17 cellular contexts compared by ENCODE assay signal in the genomic region with DNA sequence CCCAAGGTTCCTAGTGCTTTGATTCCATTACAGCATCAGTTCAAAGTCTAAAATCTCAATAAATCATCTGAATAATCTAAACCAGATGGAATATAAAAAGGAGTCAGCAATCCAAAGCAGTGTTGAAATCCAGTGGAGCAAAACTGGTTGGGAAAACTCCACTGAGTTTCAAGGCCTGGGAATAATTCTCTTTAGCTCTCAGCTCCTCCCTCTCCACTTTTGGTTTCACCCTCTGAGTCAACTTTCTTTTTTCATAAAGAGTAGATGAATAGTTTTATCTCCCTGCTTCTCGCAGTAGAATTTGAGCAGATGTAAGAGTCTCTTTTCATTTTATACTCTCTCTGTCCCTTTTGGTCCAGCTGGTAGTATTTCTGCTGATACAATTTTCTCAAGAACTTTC.
A peak's percentile ranks its signal among the peaks of the same experiment; 100 is the strongest.
DNase-seq lines count a peak whose midpoint lies in the region; ATAC-seq and TF ChIP-seq lines count a peak whose summit lies in the region.
"Had no signal": no experiment of that assay in that cellular context is flagged by ENCODE, and none has a peak within 500 bp of the region (broad histone marks: within the 10 kb centered on the region; RNA-seq: fewer than 3 reads in every experiment).

No MANE protein-coding gene starts in this region.

- POLR2A ChIA-PET in GM10248 (lab: Yijun Ruan, JAX): no interaction called here

- DNase-seq in GM10248 (ENCODE audit: extremely low spot score) (peak; percentile 26), osteoblast (ENCODE audit: insufficient read length, low spot score, missing footprints) (peak; percentile 49), LoVo (ENCODE audit: low spot score) (no peak), RKO (ENCODE audit: low spot score) (no peak)
- no peak for DNase-seq in activated CD4-positive, CD25-positive, alpha-beta regulatory T cell (lab: John Stamatoyannopoulos, UW)
- DNase-seq: DMS53, NCI-H1092, NCI-H187, NCI-H2171, NCI-H446 treated with DMSO at 0.1 percent for 48 hours, NCI-H748 treated with DMSO at 0.1 percent for 48 hours, SHP77 had no signal

- no peaks in the 10 kb centered on the region for H4K20me1 ChIP-seq in osteoblast (ENCODE audit: insufficient read depth, low read length)

- CTCF ChIA-PET in GM10248 (lab: Yijun Ruan, JAX): interaction anchor here (0.9 to 2.9 kb wide), 2 partner anchors 11 to 15 kb away, joined by 3 to 15 read pairs; no protein-coding TSS in a partner anchor

- no peaks in the 10 kb centered on the region for H3K36me3 ChIP-seq in osteoblast (ENCODE audit: insufficient read depth, low read length)

- H3K79me2 ChIP-seq in osteoblast (ENCODE audit: insufficient read depth, low read length): no peaks in the 10 kb centered on the region

- no peak overlapping the region for H2AFZ ChIP-seq in osteoblast (ENCODE audit: low read length)

- H3K27ac ChIP-seq in osteoblast (ENCODE audit: low read depth, low read length): no peak overlapping the region
- H3K27ac ChIP-seq: C4-2B had no signal

- no peaks in the 10 kb centered on the region for H3K4me1 ChIP-seq in osteoblast (ENCODE audit: insufficient read depth, low read length)

- peak; percentile 63 for ATAC-seq in GM21381 (IDR thresholded peaks at IDR 0.05; ENCODE audit: unreplicated experiment)
- ATAC-seq in SK-N-SH treated with all-trans-retinoic acid at 6 μM for 48 hours: no peak
- ATAC-seq: HCT116, Panc1 had no signal

- H3K4me2 ChIP-seq in osteoblast (ENCODE audit: insufficient read depth, low read length): no peak overlapping the region

- TF ChIP-seq CTCF in GM10248 (IDR thresholded peaks at IDR 0.05; ENCODE audit: control extremely low read depth, extremely low read depth, low read depth, missing control alignments): no peak
- no peak for TF ChIP-seq CTCF in osteoblast (IDR thresholded peaks at IDR 0.05; ENCODE audit: extremely low read depth, low read depth, low read length)

- H3K27me3 ChIP-seq in osteoblast (ENCODE audit: insufficient read depth, low read length): no peaks in the 10 kb centered on the region

- no peaks in the 10 kb centered on the region for H3K9me3 ChIP-seq in osteoblast (ENCODE audit: low read depth, low read length)

- no peak overlapping the region for H3K4me3 ChIP-seq in osteoblast (ENCODE audit: insufficient read depth, low read length)

TF ChIP-seq in SK-N-SH treated with all-trans-retinoic acid at 6 μM for 48 hours, 23 proteins besides CTCF, POLR2A, EP300 and RAD21:
- TF ChIP-seq ZNF70 (CRISPR knock-in tag; IDR thresholded peaks at IDR 0.05): peak; percentile 26; the same call in 1 of the 2 replicates
- no peak for TF ChIP-seq ZFP3 (CRISPR knock-in tag; IDR thresholded peaks at IDR 0.05)

Comparison
In these comparisons a context has a peak if more than half of its experiments do, and no peak if none do; other contexts are left out.
1. DNase-seq: peak in GM10248 (single experiment) and osteoblast (single experiment); none in activated CD4-positive, CD25-positive, alpha-beta regulatory T cell (0 of 4), LoVo (single experiment) and RKO (single experiment).